In genomic region chr11:117931971-117932370, GRCh38 we compare ENCODE assay signal across 9 cellular contexts. TPM values are rescaled to one million over a fixed set of nuclear protein-coding genes. Genes with fewer than 3 reads are reported as not detected.
DNase-seq lines count a peak whose midpoint lies in the region; ATAC-seq, FAIRE-seq and TF ChIP-seq lines count a peak whose summit lies in the region.
"Had no signal": no experiment of that assay in that cellular context is flagged by ENCODE, and none has a peak within 500 bp of the region (broad histone marks: within the 10 kb centered on the region; RNA-seq: fewer than 3 reads in every experiment).

No MANE protein-coding gene starts in this region.

- FAIRE-seq in GM19239 (lab: Jason Lieb, UNC), result peak; percentile 95

- no peak overlapping the region for H3K56ac ChIP-seq in mesendoderm (ENCODE audit: low read length)

- no TSS peak for BruUV-seq in PC-9 (replicated peaks; lab: Mats Ljungman, UMichigan)

- no peaks in the 10 kb centered on the region for H3K9me3 ChIP-seq in CD4-positive, alpha-beta memory T cell (ENCODE audit: control insufficient read depth in 1 of 2, low read length in 2 of 2)
- H3K9me3 ChIP-seq in PC-9 (ENCODE audit: insufficient read depth, low read depth), result no peaks in the 10 kb centered on the region
- H3K9me3 ChIP-seq: esophagus muscularis mucosa had no signal

- peaks cover 16% of the 10 kb centered on the region; the same call in 1 of the 2 replicates for H3F3A ChIP-seq in PC-9 (ENCODE audit: insufficient read depth, low read depth)

- H2AK5ac ChIP-seq in mesendoderm (ENCODE audit: low read length), result no peak overlapping the region

- H3K9me2 ChIP-seq in PC-9 (ENCODE audit: insufficient read depth), result no peaks in the 10 kb centered on the region

- no peak overlapping the region for H3K23ac ChIP-seq in mesendoderm (ENCODE audit: low read length)

- no peaks in the 10 kb centered on the region for H3K9me3 Mint-ChIP-seq in CD4-positive, alpha-beta memory T cell

- CTCF ChIA-PET in CD4-positive, alpha-beta memory T cell (lab: Charles Lee; ENCODE audit: partially characterized antibody), result interaction anchor here (0.7 to 3.6 kb wide), 7 partner anchors 11 to 124 kb away, joined by 3 to 21 read pairs (median 4); no protein-coding TSS in a partner anchor
- CTCF ChIA-PET in PC-9 (lab: Charles Lee), result interaction anchor here (1.0 kb wide), 1 partner anchor 15 kb away, joined by 3 read pairs; no protein-coding TSS in a partner anchor

- no peak overlapping the region for H4K8ac ChIP-seq in mesendoderm (ENCODE audit: low read depth, low read length)

- ATAC-seq in GM21528 (IDR thresholded peaks at IDR 0.05; ENCODE audit: low FRiP score, unreplicated experiment), result no peak

- no peaks in the 10 kb centered on the region for H3K36me3 Mint-ChIP-seq in CD4-positive, alpha-beta memory T cell

- no CpG with 5 or more reads among the region's 2 CpGs for WGBS in mesendoderm (ENCODE audit: extremely low coverage, insufficient coverage, low lambda C conversion rate)

- no peak overlapping the region for H3K4me3 ChIP-seq in CD4-positive, alpha-beta memory T cell (ENCODE audit: low read length in 2 of 2)
- H3K4me3 ChIP-seq in PC-9 (no peak overlapping the region), mesendoderm (ENCODE audit: low read length) (no peak overlapping the region)
- H3K4me3 ChIP-seq: esophagus muscularis mucosa had no signal

- peaks cover 17% of the 10 kb centered on the region for H3K79me2 ChIP-seq in PC-9 (ENCODE audit: low read depth)
- H3K79me2 ChIP-seq in mesendoderm (ENCODE audit: control insufficient read depth, insufficient read depth, low read length), result no peaks in the 10 kb centered on the region

- intact Hi-C loops in CD4-positive, alpha-beta memory T cell (cut with micrococcal nuclease), result no loop called here
- intact Hi-C loops in PC-9 (cut with micrococcal nuclease; ENCODE audit: unreplicated experiment), result no loop called here

- H3K9ac ChIP-seq in mesendoderm (ENCODE audit: low read length), result no peak overlapping the region

- peaks cover 4% of the 10 kb centered on the region for H3K27me3 ChIP-seq in CD4-positive, alpha-beta memory T cell (ENCODE audit: insufficient read depth, low read length)
- H3K27me3 ChIP-seq in PC-9 (ENCODE audit: insufficient read depth, low read depth) (no peaks in the 10 kb centered on the region), mesendoderm (ENCODE audit: insufficient read depth, low read length, poor library complexity) (no peaks in the 10 kb centered on the region)

- no peak overlapping the region for H2BK120ac ChIP-seq in mesendoderm (ENCODE audit: low read depth, low read length)

- H3K27ac ChIP-seq in CD4-positive, alpha-beta memory T cell (ENCODE audit: low read depth, low read length), result no peak overlapping the region
- H3K27ac ChIP-seq in PC-9 (no peak overlapping the region), mesendoderm (ENCODE audit: low read depth, low read length) (no peak overlapping the region)
- H3K27ac ChIP-seq: esophagus muscularis mucosa had no signal

- peak overlapping the region in 4 of 8 donors; percentile 15 to 59 (median 29) for H3K4me3 Mint-ChIP-seq in CD4-positive, alpha-beta memory T cell

- H2BK5ac ChIP-seq in mesendoderm (ENCODE audit: low read length), result no peak overlapping the region

- H3K36me3 ChIP-seq in CD4-positive, alpha-beta memory T cell (ENCODE audit: insufficient read depth, low read length), result no peaks in the 10 kb centered on the region
- H3K36me3 ChIP-seq in PC-9 (ENCODE audit: low read depth) (no peaks in the 10 kb centered on the region), mesendoderm (ENCODE audit: control insufficient read depth, insufficient read depth, low read length) (no peaks in the 10 kb centered on the region)
- H3K36me3 ChIP-seq: esophagus muscularis mucosa had no signal

- H3K4me1 Mint-ChIP-seq in CD4-positive, alpha-beta memory T cell, result peaks cover 25 to 56% (median 47%) of the 10 kb centered on the region in 4 donors

- no peaks in the 10 kb centered on the region for H4K20me1 ChIP-seq in PC-9 (ENCODE audit: insufficient read depth)

- H3K79me1 ChIP-seq in mesendoderm (ENCODE audit: low read length), result no peaks in the 10 kb centered on the region

- H3K18ac ChIP-seq in mesendoderm (ENCODE audit: low read length), result no peak overlapping the region

- POLR2A ChIA-PET in CD4-positive, alpha-beta memory T cell (lab: Charles Lee; ENCODE audit: partially characterized antibody), result interaction anchor here (0.7 to 1.6 kb wide), 3 partner anchors 19 to 120 kb away, joined by 3 to 8 read pairs (median 6); no protein-coding TSS in a partner anchor
- POLR2A ChIA-PET in PC-9 (lab: Charles Lee; ENCODE audit: unreplicated experiment), result interaction anchor here (0.7 kb wide), 2 partner anchors 13 to 56 kb away, joined by 4 to 7 read pairs; no protein-coding TSS in a partner anchor

- H4K5ac ChIP-seq in mesendoderm (ENCODE audit: low read length), result no peak overlapping the region

- H2BK15ac ChIP-seq in mesendoderm (replicated peaks; ENCODE audit: low read depth), result no peak overlapping the region

- no peak for TF ChIP-seq CTCF in PC-9 (conservative IDR thresholded peaks at IDR 0.05)

- peak overlapping the region; percentile 50 for H3K4me2 ChIP-seq in PC-9
- no peak overlapping the region for H3K4me2 ChIP-seq in mesendoderm (ENCODE audit: low read length)

- peak in 3 of 5 donors; percentile 19 to 29 (median 26) for DNase-seq in CD4-positive, alpha-beta memory T cell
- no peak for DNase-seq in GM19239 (ENCODE audit: insufficient read length, low spot score)
- peak in 1 of 2 experiments; percentile 19 for DNase-seq in PC-9
- DNase-seq in mesendoderm, result no peak
- no peak for DNase-seq in DMS153 treated with DMSO at 0.1 percent for 48 hours (lab: John Stamatoyannopoulos, UW; ENCODE audit: unreplicated experiment)
- DNase-seq in globus pallidus (ENCODE audit: low spot score), result no peak
- no peak for DNase-seq in NCI-H1436 treated with DMSO at 0.1 percent for 48 hours (lab: John Stamatoyannopoulos, UW)

- H3K4me1 ChIP-seq in CD4-positive, alpha-beta memory T cell (ENCODE audit: insufficient read depth, low read length), result peaks cover 42% of the 10 kb centered on the region
- H3K4me1 ChIP-seq in PC-9 (replicated peaks; ENCODE audit: insufficient read depth) (peaks cover 62% of the 10 kb centered on the region), mesendoderm (ENCODE audit: control insufficient read depth, low read depth, low read length) (peaks cover 17% of the 10 kb centered on the region)

- 0 out of 2 replicates have a peak overlapping the region, but pooled peaks have one; percentile 44 for H2AFZ ChIP-seq in PC-9

- H3K27ac Mint-ChIP-seq in CD4-positive, alpha-beta memory T cell, result peak overlapping the region in 5 of 7 donors; percentile 9 to 70 (median 65)

- no peaks in the 10 kb centered on the region for H3K27me3 Mint-ChIP-seq in CD4-positive, alpha-beta memory T cell

- peak overlapping the region; percentile 27 for H3K4ac ChIP-seq in mesendoderm (ENCODE audit: low read depth, low read length)

RNA-seq across cellular contexts. Expression of gene TMPRSS13, which starts 2.8 kb away (rescaled TPM):
- total RNA-seq in CD4-positive, alpha-beta memory T cell, result 1 to 10 TPM; 3.7 to 4.0 TPM
- polyA plus RNA-seq in CD4-positive, alpha-beta memory T cell, result under 1 TPM; 0.45 to 0.94 TPM
- total RNA-seq in PC-9 (2021), result 18.5 and 21.7 TPM in 2 replicates
- polyA plus RNA-seq in mesendoderm (2013, experiment 1 of 2), result 1.6 TPM
- 1.4 TPM for polyA plus RNA-seq in mesendoderm (2013, experiment 2 of 2)
- total RNA-seq: esophagus muscularis mucosa had no signal

RNA-seq across cellular contexts. Expression of gene IL10RA, which starts 54.2 kb away (rescaled TPM):
- total RNA-seq in CD4-positive, alpha-beta memory T cell, result 100 to 1,000 TPM; 398 to 406 TPM
- polyA plus RNA-seq in CD4-positive, alpha-beta memory T cell, result 100 to 1,000 TPM; 362 to 468 TPM
- not detected in 2 replicates for total RNA-seq in PC-9 (2021)
- polyA plus RNA-seq in mesendoderm (2013, experiment 1 of 2), result 0.06 TPM
- polyA plus RNA-seq in mesendoderm (2013, experiment 2 of 2), result 0.10 TPM

RNA-seq across cellular contexts. Expression of gene FXYD6, which starts 55.5 kb away (rescaled TPM):
- total RNA-seq in CD4-positive, alpha-beta memory T cell, result not detected
- polyA plus RNA-seq in CD4-positive, alpha-beta memory T cell, result under 1 TPM in 1 of 2 donors, not detected in 1; 0.15 TPM
- 0.20 and 0.48 TPM in 2 replicates for total RNA-seq in PC-9 (2021)
- polyA plus RNA-seq in mesendoderm (2013, experiment 1 of 2), result 14.1 TPM
- 14.4 TPM for polyA plus RNA-seq in mesendoderm (2013, experiment 2 of 2)

Comparison
In these comparisons a context has a peak if more than half of its experiments do, and no peak if none do; other contexts are left out.
1. DNase-seq: peak in CD4-positive, alpha-beta memory T cell (3 of 5); none in GM19239 (single experiment), mesendoderm (single experiment), DMS153 treated with DMSO at 0.1 percent for 48 hours (single experiment), globus pallidus (single experiment) and NCI-H1436 treated with DMSO at 0.1 percent for 48 hours (single experiment).
2. RNA of gene IL10RA, which starts 54.2 kb away (total RNA-seq): 398 to 406 TPM in CD4-positive, alpha-beta memory T cell; not detected in PC-9; every median in the first group is over 100 times any median in the second.